ENCODE assay signal across 10 cellular contexts in the genomic region with DNA sequence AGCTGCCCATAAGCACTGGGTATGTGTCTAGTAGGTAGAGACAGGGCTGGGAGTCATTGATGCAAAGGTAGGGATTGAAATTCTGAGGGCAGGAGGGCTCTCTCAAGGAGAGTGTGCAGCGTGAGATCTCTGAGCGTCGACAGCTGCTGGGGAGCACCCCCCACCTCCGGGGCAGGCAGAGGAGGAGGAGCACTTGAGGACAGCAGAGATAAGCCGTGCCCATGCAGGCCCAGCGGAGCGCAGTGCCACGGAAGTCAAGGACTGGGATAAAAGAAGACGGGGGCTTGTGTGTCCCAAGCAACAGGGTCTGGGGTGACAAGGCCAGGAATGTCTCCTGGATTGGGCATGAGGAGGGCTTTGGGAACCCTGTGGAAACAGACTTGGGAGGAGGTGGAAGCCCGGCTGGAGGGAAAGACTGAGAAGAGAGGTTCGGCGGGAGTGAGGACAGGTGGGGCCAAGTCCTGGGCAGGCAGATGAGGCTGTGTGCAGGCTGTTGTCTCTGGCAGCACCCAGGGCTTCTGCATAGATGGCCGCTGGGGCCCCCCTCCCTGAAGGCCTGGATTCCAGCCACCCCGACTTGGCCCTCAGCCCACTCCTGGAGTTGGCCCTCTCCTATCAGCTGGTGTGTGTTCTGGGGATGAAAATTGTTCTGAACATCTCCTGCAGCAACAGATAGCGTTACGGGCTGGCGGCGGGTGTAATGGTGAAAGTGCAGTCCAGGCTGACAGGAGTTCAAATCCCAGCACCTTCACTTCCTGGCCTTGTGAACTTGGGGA. TPM values are rescaled to one million over a fixed set of nuclear protein-coding genes. Genes with fewer than 3 reads are reported as not detected.
DNase-seq lines count a peak whose midpoint lies in the region; ATAC-seq, FAIRE-seq and TF ChIP-seq lines count a peak whose summit lies in the region.
"Had no signal": no experiment of that assay in that cellular context is flagged by ENCODE, and none has a peak within 500 bp of the region (broad histone marks: within the 10 kb centered on the region; RNA-seq: fewer than 3 reads in every experiment).

No MANE protein-coding gene starts in this region.

- no peak overlapping the region for H3K4me2 ChIP-seq in HepG2 (ENCODE audit: low read depth, low read length)

- no TSS peak for BruUV-seq in HepG2 (replicated peaks; lab: Mats Ljungman, UMichigan)

- H3K79me2 ChIP-seq in HepG2 (ENCODE audit: insufficient read depth, low read length) = no peaks in the 10 kb centered on the region

- H3K36me3 ChIP-seq in HepG2 (replicated peaks in 1 of 2; ENCODE audit: control insufficient read depth in 1 of 2, insufficient read depth in 2 of 2, low read length in 2 of 2) (no peaks in the 10 kb centered on the region), MG63 (no peaks in the 10 kb centered on the region)
- H3K36me3 ChIP-seq: HAP-1 had no signal

- TF ChIP-seq RAD21 in HepG2 (CRISPR knock-in tag; IDR thresholded peaks at IDR 0.05) = no peak

- peak overlapping the region; percentile 68 for H3K27ac Mint-ChIP-seq in T-helper 17 cell

- H3K4me1 ChIP-seq in HepG2 (ENCODE audit: insufficient read depth, low read length) = peaks cover 18% of the 10 kb centered on the region; the same call in 1 of the 2 replicates
- H3K4me1 ChIP-seq: HAP-1 had no signal

- ATAC-seq in T-helper 17 cell = no peak
- no peak for ATAC-seq in HepG2

- no peak overlapping the region for H3K4me3 ChIP-seq in HepG2 (replicated peaks in 1 of 3; ENCODE audit: insufficient read depth in 1 of 3, low read depth in 2 of 3, low read length in 3 of 3)
- no peak overlapping the region for H3K4me3 ChIP-seq in MG63
- H3K4me3 ChIP-seq: HAP-1 had no signal

- no peaks in the 10 kb centered on the region for H3K36me3 Mint-ChIP-seq in T-helper 17 cell (ENCODE audit: low read depth)

- POLR2A ChIA-PET in HepG2 (lab: Yijun Ruan, JAX) = no interaction called here

- peaks cover 17% of the 10 kb centered on the region for H3K4me1 Mint-ChIP-seq in T-helper 17 cell

- H3K27ac ChIP-seq in HepG2 (ENCODE audit: extremely low read length, insufficient read depth, low read length) = no peak overlapping the region

- CTCF ChIA-PET in HepG2 (lab: Yijun Ruan, JAX; ENCODE audit: low intra/inter-chr PET ratio, low total read pairs) = no interaction called here

- H3K9me3 ChIP-seq in T-helper 17 cell (ENCODE audit: control insufficient read depth, low read length, poor library complexity, severe bottlenecking) (no peaks in the 10 kb centered on the region), HepG2 (ENCODE audit: low read length) (no peaks in the 10 kb centered on the region), MG63 (no peaks in the 10 kb centered on the region)
- H3K9me3 ChIP-seq: HAP-1 had no signal

- TF ChIP-seq EP300 in HepG2 (IDR thresholded peaks at IDR 0.05; ENCODE audit: low read depth in 2 of 2, low read length in 2 of 2) = no peak
- TF ChIP-seq EP300 in HepG2 (CRISPR knock-in tag; IDR thresholded peaks at IDR 0.05; ENCODE audit: borderline replicate concordance) = no peak

- H3K27me3 Mint-ChIP-seq in T-helper 17 cell = peaks cover 21% of the 10 kb centered on the region

- no peak for TF ChIP-seq CTCF in HepG2 (CRISPR knock-in tag; IDR thresholded peaks at IDR 0.05)

- no peak overlapping the region for H2AFZ ChIP-seq in HepG2 (ENCODE audit: low read length)

- in situ Hi-C loops in HepG2 (cut with HindIII; ENCODE audit: extremely low pct_ligation_motif_present, low pct_unique_long_range_greater_than_20kb) = no loop called here

- TF ChIP-seq POLR2A in HepG2 (IDR thresholded peaks at IDR 0.05; ENCODE audit: insufficient read depth in 1 of 2, low read depth in 2 of 2, low read length in 2 of 2) = no peak

- H3K9ac ChIP-seq in HepG2 (ENCODE audit: insufficient read depth, low read depth, low read length) = no peak overlapping the region

- peak; percentile 6 for DNase-seq in AG08396 (ENCODE audit: low spot score)
- DNase-seq in GM03348 (ENCODE audit: low spot score) = peak; percentile 5
- DNase-seq in T-helper 17 cell = peak in 1 of 3 donors; percentile 10
- DNase-seq in HepG2 (ENCODE audit: low spot score) = no peak
- no peak for DNase-seq in NK-92 (lab: John Stamatoyannopoulos, UW; ENCODE audit: unreplicated experiment)
- DNase-seq in SW 1271 (lab: John Stamatoyannopoulos, UW) = no peak
- DNase-seq in 8988T = no peak
- DNase-seq in MG63 = no peak
- DNase-seq: foreskin fibroblast had no signal

- WGBS in HepG2 (ENCODE audit: low lambda C conversion rate) = 20% methylated on average over 13 of the region's 18 CpGs

- H3K27me3 ChIP-seq in HepG2 (ENCODE audit: control insufficient read depth in 1 of 2, insufficient read depth in 2 of 2, low read length in 2 of 2) (peaks cover 11 to 54% of the 10 kb centered on the region in 2 experiments), MG63 (no peaks in the 10 kb centered on the region)

- no peak for FAIRE-seq in HepG2 (lab: Jason Lieb, UNC)

- intact Hi-C loops in HepG2 (cut with micrococcal nuclease; ENCODE audit: unreplicated experiment) = no loop called here

- H3K4me3 Mint-ChIP-seq in T-helper 17 cell = no peak overlapping the region

- H4K20me1 ChIP-seq in HepG2 (ENCODE audit: insufficient read depth, low read length) = no peaks in the 10 kb centered on the region

TF ChIP-seq in HepG2, 621 proteins besides CTCF, POLR2A, EP300 and RAD21:
- no peak for TF ChIP-seq CEBPB (IDR thresholded peaks at IDR 0.05; ENCODE audit: borderline replicate concordance, low read depth, low read length)
- TF ChIP-seq ZNF263 (CRISPR knock-in tag; IDR thresholded peaks at IDR 0.05) = peak; percentile 83
- TF ChIP-seq ZFP82 (CRISPR knock-in tag; IDR thresholded peaks at IDR 0.05; ENCODE audit: borderline replicate concordance) = no peak

RNA-seq across cellular contexts. Expression of a gene that starts 1.9 kb away (rescaled TPM):
- total RNA-seq in T-helper 17 cell (10 to 100 TPM; 18.1 to 25.2 TPM), HepG2 (2016; rRNA removed; fragmentation: Illumina TruSeq; extraction: Trizol) (7.2 and 14.2 TPM in 2 replicates)
- total RNA-seq in HepG2 (2016; cell fraction: cytosol; rRNA removed; fragmentation: Illumina TruSeq; extraction: Trizol; ENCODE audit: low read depth) = 8.0 and 8.7 TPM in 2 replicates
- 8.0 and 14.5 TPM in 2 replicates for total RNA-seq in HepG2 (2016; cell fraction: insoluble cytoplasmic fraction; rRNA removed; fragmentation: Illumina TruSeq; extraction: Trizol)
- total RNA-seq in HepG2 (2016; cell fraction: membrane; rRNA removed; fragmentation: Illumina TruSeq; extraction: Trizol) = 14.1 and 16.1 TPM in 2 replicates
- total RNA-seq in HepG2 (2016; cell fraction: nucleus; rRNA removed; fragmentation: Illumina TruSeq; extraction: Trizol) = 15.5 and 18.8 TPM in 2 replicates
- 136 and 160 TPM in 2 replicates for polyA plus RNA-seq in HepG2 (2011; rRNA removed)
- polyA plus RNA-seq in HepG2 (2011; cell fraction: cytosol; rRNA removed) = 115 and 149 TPM in 2 replicates
- polyA plus RNA-seq in HepG2 (2011; cell fraction: nucleus; rRNA removed) = 402 and 439 TPM in 2 replicates
- polyA plus RNA-seq in HepG2 (2012) = 73.6 and 103 TPM in 2 replicates
- polyA plus RNA-seq in HepG2 (2016; cell fraction: cytosol; fragmentation: Illumina TruSeq; extraction: Trizol; ENCODE audit: low read depth) = 7.6 and 9.3 TPM in 2 replicates
- 10.4 and 11.5 TPM in 2 replicates for polyA plus RNA-seq in HepG2 (2016; cell fraction: insoluble cytoplasmic fraction; fragmentation: Illumina TruSeq; extraction: Trizol; ENCODE audit: low read depth)
- polyA plus RNA-seq in HepG2 (2016; cell fraction: membrane; fragmentation: Illumina TruSeq; extraction: Trizol; ENCODE audit: low read depth) = 13.7 and 16.7 TPM in 2 replicates
- 27.6 and 41.2 TPM in 2 replicates for polyA plus RNA-seq in HepG2 (2016; cell fraction: nucleus; fragmentation: Illumina TruSeq; extraction: Trizol; ENCODE audit: insufficient read depth, low read depth)
- 202 TPM in 1 of 2 replicates, not detected in the other for polyA minus RNA-seq in HepG2 (2011; rRNA and poly(A)+ RNA removed; ENCODE audit: low replicate concordance)
- polyA minus RNA-seq in HepG2 (2011; cell fraction: cytosol; rRNA and poly(A)+ RNA removed) = 42.4 and 44.5 TPM in 2 replicates
- polyA minus RNA-seq in HepG2 (2011; cell fraction: nucleus; rRNA and poly(A)+ RNA removed) = 135 and 155 TPM in 2 replicates
- 0.91 and 1.4 TPM in 2 replicates for total RNA-seq in MG63 (2014; rRNA removed; shearing (Covaris generic); ENCODE audit: low replicate concordance)

Comparison
In these comparisons a context has a peak if more than half of its experiments do, and no peak if none do; other contexts are left out.
1. DNase-seq: peak in AG08396 (single experiment) and GM03348 (single experiment); none in HepG2 (single experiment), NK-92 (single experiment), SW 1271 (0 of 2), 8988T (single experiment) and MG63 (single experiment).